1 cellular context compared by ENCODE assay signal in genomic region chr6:4100655-4101054, GRCh38.
TF ChIP-seq lines count a peak whose summit lies in the region.

No MANE protein-coding gene starts in this region.

TF ChIP-seq in K562, 482 proteins besides CTCF, POLR2A, EP300 and RAD21:
- no peak for TF ChIP-seq PYGO2 (tag; IDR thresholded peaks at IDR 0.05)
- no peak for TF ChIP-seq ZKSCAN1 (IDR thresholded peaks at IDR 0.05; ENCODE audit: low read depth, low read length)
- no peak for TF ChIP-seq TBL1XR1 (IDR thresholded peaks at IDR 0.05; ENCODE audit: low read length in 2 of 2)
- 0 out of 2 replicates have a peak, but pooled peaks have one; percentile 21 for TF ChIP-seq KLF16 (IDR thresholded peaks at IDR 0.05)
- TF ChIP-seq HDAC2 (IDR thresholded peaks at IDR 0.05), result 0 out of 2 replicates have a peak, but pooled peaks have one; percentile 62
- peak; percentile 74 for TF ChIP-seq CBFA2T2 (conservative IDR thresholded peaks at IDR 0.05)
- TF ChIP-seq RCOR1 (IDR thresholded peaks at IDR 0.05; ENCODE audit: borderline replicate concordance in 1 of 2, low read depth in 2 of 2, low read length in 2 of 2), result 0 out of 4 replicates have a peak, but pooled peaks of 1 of the 2 experiments have one; percentile 48
- TF ChIP-seq TAL1 (IDR thresholded peaks at IDR 0.05), result peak; percentile 82
- peak; percentile 68 for TF ChIP-seq NCOR1 (IDR thresholded peaks at IDR 0.05)
- TF ChIP-seq CC2D1A (IDR thresholded peaks at IDR 0.05), result peak; percentile 60; the same call in 1 of the 2 replicates
- TF ChIP-seq SPI1 (IDR thresholded peaks at IDR 0.05; ENCODE audit: borderline replicate concordance, low read depth, low read length), result peak; percentile 45; the same call in 1 of the 2 replicates
- TF ChIP-seq C11orf30 (IDR thresholded peaks at IDR 0.05; ENCODE audit: low read depth), result no peak
- TF ChIP-seq TAF1 (IDR thresholded peaks at IDR 0.05; ENCODE audit: control insufficient read depth, extremely low read depth, insufficient read depth, low read length, severe bottlenecking), result no peak
- no peak for TF ChIP-seq ZEB2 (IDR thresholded peaks at IDR 0.05)
- no peak for TF ChIP-seq MAFG (tag; conservative IDR thresholded peaks at IDR 0.05)
- TF ChIP-seq DPF2 (IDR thresholded peaks at IDR 0.05), result 0 out of 2 replicates have a peak, but pooled peaks have one; percentile 18
- 0 out of 2 replicates have a peak, but pooled peaks have one; percentile 20 for TF ChIP-seq BCOR (IDR thresholded peaks at IDR 0.05)
- peak; percentile 77 to 83 for TF ChIP-seq KDM1A (IDR thresholded peaks at IDR 0.05)
- TF ChIP-seq GATA2 (CRISPR knock-in tag; IDR thresholded peaks at IDR 0.05), result peak; percentile 51; the same call in 1 of the 2 replicates
- peak; percentile 25; the same call in 1 of the 2 replicates for TF ChIP-seq PHB2 (IDR thresholded peaks at IDR 0.05; ENCODE audit: low read depth)
- TF ChIP-seq HDAC1 (IDR thresholded peaks at IDR 0.05), result 0 out of 4 replicates have a peak, but pooled peaks of 1 of the 2 experiments have one; percentile 49
- no peak for TF ChIP-seq SMARCB1 (IDR thresholded peaks at IDR 0.05; ENCODE audit: insufficient read length, low read depth)
- TF ChIP-seq SOX6 (IDR thresholded peaks at IDR 0.05), result peak; percentile 44
- TF ChIP-seq ZFP91 (CRISPR knock-in tag; IDR thresholded peaks at IDR 0.05), result no peak
- peak; percentile 73 for TF ChIP-seq ARID1B (IDR thresholded peaks at IDR 0.05)
- peak; percentile 68 for TF ChIP-seq MTA2 (IDR thresholded peaks at IDR 0.05; ENCODE audit: low read depth)
- TF ChIP-seq CBFA2T3 (IDR thresholded peaks at IDR 0.05), result peak; percentile 90
- TF ChIP-seq TCF3 (CRISPR knock-in tag; IDR thresholded peaks at IDR 0.05), result peak; percentile 73
- TF ChIP-seq MNT (conservative IDR thresholded peaks at IDR 0.05), result 0 out of 4 replicates have a peak, but pooled peaks of 1 of the 2 experiments have one; percentile 20
- peak; percentile 76 for TF ChIP-seq TEAD4 (IDR thresholded peaks at IDR 0.05; ENCODE audit: low read length)
- TF ChIP-seq TEAD4 (CRISPR knock-in tag; IDR thresholded peaks at IDR 0.05; ENCODE audit: borderline replicate concordance), result no peak
- TF ChIP-seq SMAD4 (CRISPR knock-in tag; conservative IDR thresholded peaks at IDR 0.05), result 0 out of 2 replicates have a peak, but pooled peaks have one; percentile 26
- peak; percentile 76 to 82 for TF ChIP-seq TRIM24 (IDR thresholded peaks at IDR 0.05)
- TF ChIP-seq GABPA (tag; conservative IDR thresholded peaks at IDR 0.05; ENCODE audit: low read depth), result no peak
- TF ChIP-seq ZNF165 (CRISPR knock-in tag; IDR thresholded peaks at IDR 0.05; ENCODE audit: borderline replicate concordance), result no peak
